ENCODE assay signal across 23 cellular contexts in the genomic region with DNA sequence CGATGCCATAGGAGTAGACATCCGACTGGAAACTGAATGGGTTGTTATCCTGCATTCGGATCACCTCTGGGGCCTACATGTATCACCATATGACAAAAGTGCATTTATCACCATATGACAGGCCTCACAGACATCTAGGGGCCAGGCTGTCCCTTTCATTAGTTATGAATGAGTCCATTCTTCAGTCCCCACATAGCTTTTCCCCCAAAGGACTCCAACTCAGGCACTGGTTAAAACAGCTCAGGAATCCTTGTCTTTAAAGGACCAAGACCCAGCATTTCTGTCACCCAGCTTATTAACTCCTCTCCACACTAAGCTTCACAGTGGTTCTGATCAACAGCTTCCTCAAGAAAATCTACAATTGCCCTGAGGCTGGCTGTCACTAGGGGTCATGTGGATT. TPM values are rescaled to one million over a fixed set of nuclear protein-coding genes. Genes with fewer than 3 reads are reported as not detected.
DNase-seq lines count a peak whose midpoint lies in the region; ATAC-seq, FAIRE-seq and TF ChIP-seq lines count a peak whose summit lies in the region.
"Had no signal": no experiment of that assay in that cellular context is flagged by ENCODE, and none has a peak within 500 bp of the region (broad histone marks: within the 10 kb centered on the region; RNA-seq: fewer than 3 reads in every experiment).

No MANE protein-coding gene starts in this region.

- H2AFZ ChIP-seq in K562 (ENCODE audit: low read depth, low read length): no peak overlapping the region

- no peak overlapping the region for H3K4me3 Mint-ChIP-seq in activated naive CD4-positive, alpha-beta T cell treated with anti-CD3 and anti-CD28 coated beads, Interleukin-2, amount 50 U/mL, for 24 hours
- H3K4me3 Mint-ChIP-seq in mesothelial cell of epicardium: no peak overlapping the region
- H3K4me3 Mint-ChIP-seq in activated T-helper 1 cell treated with anti-CD3 and anti-CD28 coated beads, Interleukin-12 subunit alpha, Interleukin-12 subunit beta, Interleukin-2, Interleukin-4 antibody, amounts not matched to agents 30 ng/mL and 10 ng/mL and 1 ng/mL, durations not matched to agents 14 hours and 24 hours and 36 hours: no peak overlapping the region
- H3K4me3 Mint-ChIP-seq: activated CD4-positive, alpha-beta memory T cell treated with anti-CD3 and anti-CD28 coated beads, Interleukin-2, amount 10 ng/mL, durations not matched to agents 7 days and 5 days had no signal

- CTCF ChIA-PET in K562 (lab: Yijun Ruan, JAX; ENCODE audit: low intra/inter-chr PET ratio): interaction anchor here (0.8 kb wide), 1 partner anchor 133 kb away, joined by 3 read pairs; no protein-coding TSS in a partner anchor

- peak; percentile 6 for FAIRE-seq in K562 (lab: Jason Lieb, UNC)
- FAIRE-seq: A204.1 had no signal

- H3K36me3 Mint-ChIP-seq in activated naive CD4-positive, alpha-beta T cell treated with anti-CD3 and anti-CD28 coated beads, Interleukin-2, amount 50 U/mL, for 24 hours: peaks cover 11% of the 10 kb centered on the region
- peaks cover 26% of the 10 kb centered on the region for H3K36me3 Mint-ChIP-seq in mesothelial cell of epicardium
- peaks cover 44% of the 10 kb centered on the region for H3K36me3 Mint-ChIP-seq in activated T-helper 1 cell treated with anti-CD3 and anti-CD28 coated beads, Interleukin-12 subunit alpha, Interleukin-12 subunit beta, Interleukin-2, Interleukin-4 antibody, amounts not matched to agents 30 ng/mL and 10 ng/mL and 1 ng/mL, durations not matched to agents 14 hours and 24 hours and 36 hours (ENCODE audit: low read depth)

- TF ChIP-seq CTCF in K562 (IDR thresholded peaks at IDR 0.05 in 2 of 3, conservative IDR thresholded peaks at IDR 0.05 in 1 of 3; ENCODE audit: insufficient read depth in 2 of 3, low read depth in 1 of 3, low read length in 3 of 3) (no peak), mesothelial cell of epicardium (IDR thresholded peaks at IDR 0.05; ENCODE audit: unreplicated experiment) (no peak), transverse colon (IDR thresholded peaks at IDR 0.05) (no peak)

- peaks cover 19% of the 10 kb centered on the region; the same call in 1 of the 2 replicates for H4K20me1 ChIP-seq in K562 (replicated peaks; ENCODE audit: control insufficient read depth, insufficient read depth, low read length)

- no TSS peak for BruUV-seq in K562 (replicated peaks; lab: Mats Ljungman, UMichigan)

- no peak for TF ChIP-seq EP300 in K562 (IDR thresholded peaks at IDR 0.05; ENCODE audit: low read length)
- no peak for TF ChIP-seq EP300 in transverse colon (IDR thresholded peaks at IDR 0.05; ENCODE audit: low read depth)

- POLR2A ChIA-PET in K562 (lab: Yijun Ruan, JAX): interaction anchor here (0.7 to 1.5 kb wide), 11 partner anchors 8 to 157 kb away, joined by 3 to 6 read pairs (median 4); no protein-coding TSS in a partner anchor

- H3K27me3 ChIP-seq in K562 (ENCODE audit: control insufficient read depth in 2 of 2, insufficient read depth in 2 of 2, low read length in 2 of 2) (no peaks in the 10 kb centered on the region), transverse colon (no peaks in the 10 kb centered on the region)
- H3K27me3 ChIP-seq: right atrium auricular region had no signal

- no peak for DNase-seq in activated naive CD4-positive, alpha-beta T cell treated with Interleukin-2 at 50 U/mL for 16 hours
- DNase-seq in K562 (ENCODE audit: extremely low read depth in 1 of 4, low spot score in 3 of 4): no peak
- DNase-seq in mesothelial cell of epicardium (ENCODE audit: low spot score in 2 of 2, unreplicated experiment in 2 of 2): no peak
- no peak for DNase-seq in transverse colon
- no peak for DNase-seq in NCI-H187 (lab: John Stamatoyannopoulos, UW)
- no peak for DNase-seq in activated T-helper 1 cell treated with anti-CD3 and anti-CD28 coated beads, Interleukin-12 subunit alpha, Interleukin-12 subunit beta, Interleukin-2, Interleukin-4 antibody, amounts not matched to agents 30 ng/mL and 10 ng/mL and 1 ng/mL, durations not matched to agents 14 hours and 24 hours and 36 hours (ENCODE audit: low spot score)
- DNase-seq: activated CD4-positive, alpha-beta memory T cell treated with anti-CD3 and anti-CD28 coated beads, Interleukin-2, amount 10 ng/mL, durations not matched to agents 7 days and 5 days; activated T-cell treated with anti-CD3 and anti-CD28 coated beads, Interleukin-2, amount 50 U/mL, for 1 hour; left cardiac atrium; NCI-H2171; NCI-H526 treated with DMSO at 0.1 percent for 48 hours; nucleus accumbens; SHP77; T-helper 1 cell; trophoblast cell had no signal

- H3K27me3 Mint-ChIP-seq in activated naive CD4-positive, alpha-beta T cell treated with anti-CD3 and anti-CD28 coated beads, Interleukin-2, amount 50 U/mL, for 24 hours: no peaks in the 10 kb centered on the region
- H3K27me3 Mint-ChIP-seq in mesothelial cell of epicardium (ENCODE audit: low read depth): no peaks in the 10 kb centered on the region
- H3K27me3 Mint-ChIP-seq in activated T-helper 1 cell treated with anti-CD3 and anti-CD28 coated beads, Interleukin-12 subunit alpha, Interleukin-12 subunit beta, Interleukin-2, Interleukin-4 antibody, amounts not matched to agents 30 ng/mL and 10 ng/mL and 1 ng/mL, durations not matched to agents 14 hours and 24 hours and 36 hours (ENCODE audit: insufficient read depth): no peaks in the 10 kb centered on the region
- H3K27me3 Mint-ChIP-seq: activated CD4-positive, alpha-beta memory T cell treated with anti-CD3 and anti-CD28 coated beads, Interleukin-2, amount 10 ng/mL, durations not matched to agents 7 days and 5 days had no signal

- no peak for ATAC-seq in K562
- ATAC-seq: activated naive CD4-positive, alpha-beta T cell treated with anti-CD3 and anti-CD28 coated beads, Interleukin-2, amount 50 U/mL, for 72 hours; left cardiac atrium had no signal

- H3K4me1 Mint-ChIP-seq in activated naive CD4-positive, alpha-beta T cell treated with anti-CD3 and anti-CD28 coated beads, Interleukin-2, amount 50 U/mL, for 24 hours: no peaks in the 10 kb centered on the region
- peaks cover 12% of the 10 kb centered on the region for H3K4me1 Mint-ChIP-seq in mesothelial cell of epicardium
- no peaks in the 10 kb centered on the region for H3K4me1 Mint-ChIP-seq in activated T-helper 1 cell treated with anti-CD3 and anti-CD28 coated beads, Interleukin-12 subunit alpha, Interleukin-12 subunit beta, Interleukin-2, Interleukin-4 antibody, amounts not matched to agents 30 ng/mL and 10 ng/mL and 1 ng/mL, durations not matched to agents 14 hours and 24 hours and 36 hours (ENCODE audit: low read depth)
- H3K4me1 Mint-ChIP-seq: activated CD4-positive, alpha-beta memory T cell treated with anti-CD3 and anti-CD28 coated beads, Interleukin-2, amount 10 ng/mL, durations not matched to agents 7 days and 5 days had no signal

- H3K9me3 Mint-ChIP-seq in activated naive CD4-positive, alpha-beta T cell treated with anti-CD3 and anti-CD28 coated beads, Interleukin-2, amount 50 U/mL, for 24 hours: no peaks in the 10 kb centered on the region
- H3K9me3 Mint-ChIP-seq in mesothelial cell of epicardium: no peaks in the 10 kb centered on the region
- no peaks in the 10 kb centered on the region for H3K9me3 Mint-ChIP-seq in activated T-helper 1 cell treated with anti-CD3 and anti-CD28 coated beads, Interleukin-12 subunit alpha, Interleukin-12 subunit beta, Interleukin-2, Interleukin-4 antibody, amounts not matched to agents 30 ng/mL and 10 ng/mL and 1 ng/mL, durations not matched to agents 14 hours and 24 hours and 36 hours
- H3K9me3 Mint-ChIP-seq: activated CD4-positive, alpha-beta memory T cell treated with anti-CD3 and anti-CD28 coated beads, Interleukin-2, amount 10 ng/mL, durations not matched to agents 7 days and 5 days; activated naive CD4-positive, alpha-beta T cell treated with anti-CD3 and anti-CD28 coated beads, Interleukin-2, amount 50 U/mL, for 72 hours had no signal

- intact Hi-C loops in K562 (cut with micrococcal nuclease): no loop called here
- intact Hi-C loops in transverse colon (cut with DNase I; ENCODE audit: low total_unique reads): no loop called here
- intact Hi-C loops in activated T-helper 1 cell treated with anti-CD3 and anti-CD28 coated beads, Interleukin-12 subunit alpha, Interleukin-12 subunit beta, Interleukin-2, Interleukin-4 antibody, amounts not matched to agents 30 ng/mL and 10 ng/mL and 1 ng/mL, durations not matched to agents 14 hours and 24 hours and 36 hours (cut with micrococcal nuclease): no loop called here

- H3K4me1 ChIP-seq in K562 (replicated peaks in 1 of 2; ENCODE audit: control insufficient read depth in 2 of 2, insufficient read depth in 2 of 2, low read length in 2 of 2) (no peaks in the 10 kb centered on the region), transverse colon (no peaks in the 10 kb centered on the region)

- TF ChIP-seq POLR2A in K562 (conservative IDR thresholded peaks at IDR 0.05): peak; percentile 5; the same call in 1 of the 2 replicates
- TF ChIP-seq POLR2A in transverse colon (IDR thresholded peaks at IDR 0.05): no peak

- H3K79me2 ChIP-seq in K562 (ENCODE audit: control insufficient read depth, insufficient read depth, low read length): no peaks in the 10 kb centered on the region

- H3K27ac Mint-ChIP-seq in activated naive CD4-positive, alpha-beta T cell treated with anti-CD3 and anti-CD28 coated beads, Interleukin-2, amount 50 U/mL, for 24 hours: peak overlapping the region; percentile 59
- peak overlapping the region; percentile 22 for H3K27ac Mint-ChIP-seq in mesothelial cell of epicardium
- no peak overlapping the region for H3K27ac Mint-ChIP-seq in activated T-helper 1 cell treated with anti-CD3 and anti-CD28 coated beads, Interleukin-12 subunit alpha, Interleukin-12 subunit beta, Interleukin-2, Interleukin-4 antibody, amounts not matched to agents 30 ng/mL and 10 ng/mL and 1 ng/mL, durations not matched to agents 14 hours and 24 hours and 36 hours
- H3K27ac Mint-ChIP-seq: activated CD4-positive, alpha-beta memory T cell treated with anti-CD3 and anti-CD28 coated beads, Interleukin-2, amount 10 ng/mL, durations not matched to agents 7 days and 5 days had no signal

- in situ Hi-C loops in K562 (cut with MboI) (no loop called here), transverse colon (cut with MboI; ENCODE audit: low pct_ligation_motif_present in 1 of 4, low pct_unique_long_range_greater_than_20kb in 1 of 4, low sequenced_read_pairs in 3 of 4) (no loop called here)

- TF ChIP-seq RAD21 in K562 (CRISPR knock-in tag; conservative IDR thresholded peaks at IDR 0.05 in 1 of 2, IDR thresholded peaks at IDR 0.05 in 1 of 2): no peak

- no peak overlapping the region for H3K4me3 ChIP-seq in K562
- H3K4me3 ChIP-seq in transverse colon: no peak overlapping the region
- H3K4me3 ChIP-seq: right atrium auricular region had no signal

- no peak overlapping the region for H3K27ac ChIP-seq in K562 (ENCODE audit: extremely low read depth, low read depth, low read length)
- peak overlapping the region; percentile 57 for H3K27ac ChIP-seq in temporal lobe (ENCODE audit: low read depth, low read length)
- no peak overlapping the region for H3K27ac ChIP-seq in transverse colon

- H3K9me1 ChIP-seq in K562 (ENCODE audit: control insufficient read depth, insufficient read depth, low read length): no peaks in the 10 kb centered on the region

- H3K36me3 ChIP-seq in K562 (ENCODE audit: control insufficient read depth, insufficient read depth, low read length) (peaks cover 95% of the 10 kb centered on the region), transverse colon (peaks cover 0 to 50% (median 20%) of the 10 kb centered on the region in 4 donors)

- 86% methylated on average over 3 of the region's 3 CpGs for WGBS in K562 (ENCODE audit: insufficient coverage, low coverage, missing lambda C conversion rate)
- 94 to 100% methylated on average over 1 to 3 of the region's 3 CpGs for WGBS in transverse colon (ENCODE audit: low coverage in 1 of 2), 2 donors

- H3K4me2 ChIP-seq in K562 (ENCODE audit: insufficient read depth, low read length): no peak overlapping the region

- H3K9ac ChIP-seq in K562 (ENCODE audit: insufficient read depth in 1 of 2, low read depth in 2 of 2, low read length in 2 of 2): no peak overlapping the region; a peak in 1 of 4 replicates

- H3K9me3 ChIP-seq in K562 (replicated peaks; ENCODE audit: control insufficient read depth, insufficient read depth, low read depth, low read length) (no peaks in the 10 kb centered on the region), transverse colon (no peaks in the 10 kb centered on the region)
- H3K9me3 ChIP-seq: right atrium auricular region had no signal

RNA-seq across cellular contexts. Expression of gene MKRN2, which starts 28.3 kb away (rescaled TPM):
- total RNA-seq in K562 (2011; cell fraction: chromatin; rRNA removed; ENCODE audit: low replicate concordance): 36.5 and 52.1 TPM in 2 replicates
- total RNA-seq in K562 (2011; cell fraction: nucleolus; rRNA removed): 38.4 and 39.7 TPM in 2 replicates
- total RNA-seq in K562 (2011; cell fraction: nucleoplasm; rRNA removed): 31.4 and 39.8 TPM in 2 replicates
- total RNA-seq in K562 (2014; rRNA removed): 41.4 and 42.9 TPM in 2 replicates
- total RNA-seq in K562 (2014; rRNA removed; fragmentation: Illumina TruSeq; extraction: Trizol): 37.7 and 40.0 TPM in 2 replicates
- total RNA-seq in K562 (2015; rRNA removed; fragmentation: Illumina TruSeq; extraction: Trizol): 32.9 and 35.3 TPM in 2 replicates
- total RNA-seq in K562 (2021): 45.5 and 50.1 TPM in 2 replicates
- 63.2 and 65.6 TPM in 2 replicates for polyA plus RNA-seq in K562 (2011; rRNA removed)
- 62.1 and 71.2 TPM in 2 replicates for polyA plus RNA-seq in K562 (2011; cell fraction: cytosol; rRNA removed)
- 43.0 and 53.8 TPM in 2 replicates for polyA plus RNA-seq in K562 (2011; cell fraction: nucleus; rRNA removed)
- 40.1 and 41.3 TPM in 2 replicates for polyA plus RNA-seq in K562 (2012)
- polyA plus RNA-seq in K562 (2014; fragmentation: Illumina TruSeq; extraction: Trizol): 44.1 and 45.3 TPM in 2 replicates
- 10 to 100 TPM; 29.4 to 46.0 TPM for polyA plus RNA-seq in K562 (2014; fragmentation: Nextera tagmentation; extraction: Ambion mirVana)
- 42.9 and 51.3 TPM in 2 replicates for polyA plus RNA-seq in K562 (2014; rRNA removed)
- 70.3 and 71.4 TPM in 2 replicates for polyA minus RNA-seq in K562 (2011; rRNA and poly(A)+ RNA removed)
- polyA minus RNA-seq in K562 (2011; cell fraction: cytosol; rRNA and poly(A)+ RNA removed): 27.8 and 32.2 TPM in 2 replicates
- polyA minus RNA-seq in K562 (2011; cell fraction: nucleus; rRNA and poly(A)+ RNA removed): 20.3 and 28.8 TPM in 2 replicates
- total RNA-seq in mesothelial cell of epicardium: 34.2 to 36.4 TPM (median 34.7 TPM) in 3 replicates
- 20.7 TPM for total RNA-seq in temporal lobe
- 10 to 100 TPM; 22.9 to 30.6 (median 25.4) TPM for total RNA-seq in transverse colon
- total RNA-seq in activated T-helper 1 cell treated with anti-CD3 and anti-CD28 coated beads, Interleukin-12 subunit alpha, Interleukin-12 subunit beta, Interleukin-2, Interleukin-4 antibody, amounts not matched to agents 30 ng/mL and 10 ng/mL and 1 ng/mL, durations not matched to agents 14 hours and 24 hours and 36 hours: 28.5 and 28.6 TPM in 2 replicates

RNA-seq across cellular contexts. Expression of gene MKRN2OS, which starts 39.9 kb away (rescaled TPM):
- not detected in 2 replicates for total RNA-seq in K562 (2011; cell fraction: chromatin; rRNA removed; ENCODE audit: low replicate concordance)
- total RNA-seq in K562 (2011; cell fraction: nucleolus; rRNA removed): not detected in 2 replicates
- total RNA-seq in K562 (2011; cell fraction: nucleoplasm; rRNA removed): not detected in 2 replicates
- total RNA-seq in K562 (2014; rRNA removed) (not detected in 2 replicates), K562 (2014; rRNA removed; fragmentation: Illumina TruSeq; extraction: Trizol) (not detected in 2 replicates), K562 (2015; rRNA removed; fragmentation: Illumina TruSeq; extraction: Trizol) (not detected in 2 replicates), K562 (2021) (0.27 TPM in 1 of 2 replicates, not detected in the other), mesothelial cell of epicardium (0.25 to 0.29 TPM (median 0.29 TPM) in 3 replicates), temporal lobe (not detected), transverse colon (1 to 10 TPM in 2 of 4 donors, not detected in 2; 3.8 to 9.7 TPM)
- polyA plus RNA-seq in K562 (2011; rRNA removed) (0.17 TPM in 1 of 2 replicates, not detected in the other), K562 (2014; fragmentation: Illumina TruSeq; extraction: Trizol) (not detected in 2 replicates), K562 (2014; fragmentation: Nextera tagmentation; extraction: Ambion mirVana) (under 1 TPM in 1 of 2 experiments, not detected in 1; 0.11 TPM), K562 (2014; rRNA removed) (not detected in 2 replicates)
- not detected in 2 replicates for polyA plus RNA-seq in K562 (2011; cell fraction: cytosol; rRNA removed)
- polyA plus RNA-seq in K562 (2011; cell fraction: nucleus; rRNA removed): not detected in 2 replicates
- 0.12 and 0.26 TPM in 2 replicates for polyA plus RNA-seq in K562 (2012)
- not detected in 2 replicates for polyA minus RNA-seq in K562 (2011; rRNA and poly(A)+ RNA removed)
- not detected in 2 replicates for polyA minus RNA-seq in K562 (2011; cell fraction: cytosol; rRNA and poly(A)+ RNA removed)
- polyA minus RNA-seq in K562 (2011; cell fraction: nucleus; rRNA and poly(A)+ RNA removed): not detected in 2 replicates
- not detected in 2 replicates for total RNA-seq in activated T-helper 1 cell treated with anti-CD3 and anti-CD28 coated beads, Interleukin-12 subunit alpha, Interleukin-12 subunit beta, Interleukin-2, Interleukin-4 antibody, amounts not matched to agents 30 ng/mL and 10 ng/mL and 1 ng/mL, durations not matched to agents 14 hours and 24 hours and 36 hours
- total RNA-seq: activated CD4-positive, alpha-beta memory T cell treated with anti-CD3 and anti-CD28 coated beads, Interleukin-2, amount 10 ng/mL, durations not matched to agents 7 days and 5 days; activated naive CD4-positive, alpha-beta T cell treated with anti-CD3 and anti-CD28 coated beads, Interleukin-2, amount 50 U/mL, for 72 hours; dermis microvascular lymphatic vessel endothelial cell; left cardiac atrium; mononuclear cell; right atrium auricular region had no signal
- polyA plus RNA-seq: BJ had no signal
